In the genomic region with DNA sequence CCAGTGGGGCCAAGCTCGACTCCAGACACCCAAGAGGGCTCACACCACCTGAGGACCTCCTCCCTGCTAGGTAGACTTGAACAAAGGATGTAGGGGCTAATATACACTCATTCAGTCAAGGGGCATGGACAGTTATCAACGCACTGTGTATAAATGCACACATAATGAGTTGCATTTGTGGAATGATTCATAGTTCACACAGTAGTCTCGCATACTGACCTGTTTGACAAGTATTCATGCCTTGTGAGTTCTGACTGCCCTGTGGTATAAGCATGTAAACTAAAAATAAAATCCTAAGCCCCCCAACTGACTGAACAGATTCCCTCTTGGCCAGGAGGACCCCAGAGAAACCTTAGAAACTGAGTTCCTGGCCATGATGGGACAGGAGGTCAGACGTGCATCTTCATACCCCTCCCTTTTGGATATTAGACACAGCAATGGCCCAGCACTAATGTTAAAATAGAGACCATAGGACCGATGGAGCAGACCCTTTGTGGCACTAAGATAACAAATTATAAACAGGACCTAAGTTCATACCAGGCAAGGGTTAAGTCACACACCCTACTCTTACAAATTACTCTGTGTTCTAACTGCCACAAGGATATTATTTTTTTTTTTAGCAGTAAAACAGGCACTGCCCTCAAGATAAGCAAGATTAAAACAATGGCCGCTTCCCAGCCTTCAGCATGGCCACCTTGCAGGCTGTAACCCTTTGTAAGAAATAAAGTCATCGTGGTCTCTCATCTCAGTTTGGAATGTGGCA, we compare ENCODE assay signal across 1 cellular context.
TF ChIP-seq lines count a peak whose summit lies in the region.

No MANE protein-coding gene starts in this region.

TF ChIP-seq in H1, 55 proteins besides CTCF, POLR2A, EP300 and RAD21 (continued from another document):
- no peak for TF ChIP-seq JUN (IDR thresholded peaks at IDR 0.05; ENCODE audit: low read depth, low read length)
